Comparison of ENCODE assay signal across 1 cellular context in the genomic region with DNA sequence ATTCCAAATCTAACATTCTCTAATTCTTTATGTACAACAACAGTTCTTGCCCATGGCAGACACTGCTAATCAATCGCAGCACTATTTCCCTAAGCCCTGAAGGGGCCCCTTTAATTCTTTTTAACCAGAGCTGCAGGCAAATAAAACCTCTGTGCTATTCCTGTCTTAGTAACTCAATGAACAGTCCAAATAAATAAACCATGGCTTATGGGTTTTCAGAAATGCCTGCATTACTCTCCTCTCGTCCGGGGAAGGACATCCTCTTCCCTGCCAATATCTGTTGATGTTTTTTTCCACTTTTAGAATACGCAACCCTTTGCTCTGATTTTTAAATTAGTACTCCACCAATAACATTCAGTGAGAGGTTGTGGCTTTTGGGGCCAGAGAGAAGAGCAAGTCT.
TF ChIP-seq lines count a peak whose summit lies in the region.

No MANE protein-coding gene starts in this region.

TF ChIP-seq in WTC11, 78 proteins besides CTCF, POLR2A, EP300 and RAD21 (continued from another document):
- TF ChIP-seq, protein P1, sequence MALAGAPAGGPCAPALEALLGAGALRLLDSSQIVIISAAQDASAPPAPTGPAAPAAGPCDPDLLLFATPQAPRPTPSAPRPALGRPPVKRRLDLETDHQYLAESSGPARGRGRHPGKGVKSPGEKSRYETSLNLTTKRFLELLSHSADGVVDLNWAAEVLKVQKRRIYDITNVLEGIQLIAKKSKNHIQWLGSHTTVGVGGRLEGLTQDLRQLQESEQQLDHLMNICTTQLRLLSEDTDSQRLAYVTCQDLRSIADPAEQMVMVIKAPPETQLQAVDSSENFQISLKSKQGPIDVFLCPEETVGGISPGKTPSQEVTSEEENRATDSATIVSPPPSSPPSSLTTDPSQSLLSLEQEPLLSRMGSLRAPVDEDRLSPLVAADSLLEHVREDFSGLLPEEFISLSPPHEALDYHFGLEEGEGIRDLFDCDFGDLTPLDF (CRISPR knock-in tag; IDR thresholded peaks at IDR 0.05), result no peak
- TF ChIP-seq, protein P2, sequence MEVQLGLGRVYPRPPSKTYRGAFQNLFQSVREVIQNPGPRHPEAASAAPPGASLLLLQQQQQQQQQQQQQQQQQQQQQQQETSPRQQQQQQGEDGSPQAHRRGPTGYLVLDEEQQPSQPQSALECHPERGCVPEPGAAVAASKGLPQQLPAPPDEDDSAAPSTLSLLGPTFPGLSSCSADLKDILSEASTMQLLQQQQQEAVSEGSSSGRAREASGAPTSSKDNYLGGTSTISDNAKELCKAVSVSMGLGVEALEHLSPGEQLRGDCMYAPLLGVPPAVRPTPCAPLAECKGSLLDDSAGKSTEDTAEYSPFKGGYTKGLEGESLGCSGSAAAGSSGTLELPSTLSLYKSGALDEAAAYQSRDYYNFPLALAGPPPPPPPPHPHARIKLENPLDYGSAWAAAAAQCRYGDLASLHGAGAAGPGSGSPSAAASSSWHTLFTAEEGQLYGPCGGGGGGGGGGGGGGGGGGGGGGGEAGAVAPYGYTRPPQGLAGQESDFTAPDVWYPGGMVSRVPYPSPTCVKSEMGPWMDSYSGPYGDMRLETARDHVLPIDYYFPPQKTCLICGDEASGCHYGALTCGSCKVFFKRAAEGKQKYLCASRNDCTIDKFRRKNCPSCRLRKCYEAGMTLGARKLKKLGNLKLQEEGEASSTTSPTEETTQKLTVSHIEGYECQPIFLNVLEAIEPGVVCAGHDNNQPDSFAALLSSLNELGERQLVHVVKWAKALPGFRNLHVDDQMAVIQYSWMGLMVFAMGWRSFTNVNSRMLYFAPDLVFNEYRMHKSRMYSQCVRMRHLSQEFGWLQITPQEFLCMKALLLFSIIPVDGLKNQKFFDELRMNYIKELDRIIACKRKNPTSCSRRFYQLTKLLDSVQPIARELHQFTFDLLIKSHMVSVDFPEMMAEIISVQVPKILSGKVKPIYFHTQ (CRISPR knock-in tag; IDR thresholded peaks at IDR 0.05), result no peak
- TF ChIP-seq CREM (CRISPR knock-in tag; IDR thresholded peaks at IDR 0.05) (no peak), NFATC4 (CRISPR knock-in tag; IDR thresholded peaks at IDR 0.05) (no peak), ZNF423 (CRISPR knock-in tag; IDR thresholded peaks at IDR 0.05) (no peak), ZNF219 (CRISPR knock-in tag; IDR thresholded peaks at IDR 0.05; ENCODE audit: borderline replicate concordance) (no peak), IRF2 (CRISPR knock-in tag; IDR thresholded peaks at IDR 0.05; ENCODE audit: borderline replicate concordance, low read depth) (no peak), RELA (CRISPR knock-in tag; IDR thresholded peaks at IDR 0.05; ENCODE audit: borderline replicate concordance) (no peak), MYBL2 (CRISPR knock-in tag; IDR thresholded peaks at IDR 0.05) (no peak)
- TF ChIP-seq, protein P3, sequence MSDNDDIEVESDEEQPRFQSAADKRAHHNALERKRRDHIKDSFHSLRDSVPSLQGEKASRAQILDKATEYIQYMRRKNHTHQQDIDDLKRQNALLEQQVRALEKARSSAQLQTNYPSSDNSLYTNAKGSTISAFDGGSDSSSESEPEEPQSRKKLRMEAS (CRISPR knock-in tag; IDR thresholded peaks at IDR 0.05), result no peak
